ENCODE assay signal across 16 cellular contexts in genomic region chr22:29401538-29401937, GRCh38. TPM values are rescaled to one million over a fixed set of nuclear protein-coding genes. Genes with fewer than 3 reads are reported as not detected.
"Had no signal": no experiment of that assay in that cellular context is flagged by ENCODE, and none has a peak within 500 bp of the region (broad histone marks: within the 10 kb centered on the region; RNA-seq: fewer than 3 reads in every experiment).

No MANE protein-coding gene starts in this region.

RNA-seq across cellular contexts. Expression of gene RFPL1, which starts 36.8 kb away (rescaled TPM):
- total RNA-seq: kidney, left colon, left lung, lower lobe of right lung, mammary epithelial cell, mononuclear cell, natural killer cell, occipital lobe, osteocyte, posterior vena cava, psoas muscle, sigmoid colon, subcutaneous adipose tissue, thoracic aorta, upper lobe of right lung, uterus had no signal
- polyA plus RNA-seq: mammary epithelial cell, psoas muscle, sigmoid colon had no signal
